In the genomic region with DNA sequence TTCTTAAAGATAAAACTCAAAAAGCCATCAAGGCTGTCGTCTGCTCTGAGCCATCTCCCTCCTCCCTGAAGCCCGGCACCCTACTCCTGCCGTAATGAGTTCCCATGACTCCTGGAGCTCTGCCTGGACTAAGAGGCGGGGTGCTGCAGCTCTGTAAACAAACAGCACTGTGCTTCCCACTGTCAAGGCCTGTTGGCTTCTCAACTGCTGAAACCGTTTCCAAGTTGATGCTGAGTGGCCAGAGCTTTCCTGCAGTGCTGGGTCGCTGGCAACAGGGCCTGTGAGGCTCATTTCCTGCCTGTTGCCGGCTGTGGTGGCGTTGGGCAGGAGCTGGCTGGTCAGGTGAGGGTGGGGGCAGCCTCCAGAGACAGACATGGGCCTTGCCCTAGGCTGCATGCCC, we compare ENCODE assay signal across 9 cellular contexts. TPM values are rescaled to one million over a fixed set of nuclear protein-coding genes. Genes with fewer than 3 reads are reported as not detected.
A peak's percentile ranks its signal among the peaks of the same experiment; 100 is the strongest.
DNase-seq lines count a peak whose midpoint lies in the region; ATAC-seq lines count a peak whose summit lies in the region.
"Had no signal": no experiment of that assay in that cellular context is flagged by ENCODE, and none has a peak within 500 bp of the region (broad histone marks: within the 10 kb centered on the region; RNA-seq: fewer than 3 reads in every experiment).

No MANE protein-coding gene starts in this region.

- peaks cover 0 to 19% (median 7%) of the 10 kb centered on the region in 7 donors for H3K4me1 Mint-ChIP-seq in naive thymus-derived CD4-positive, alpha-beta T cell

- peaks cover 0 to 8% (median 3%) of the 10 kb centered on the region in 5 donors for H3K36me3 Mint-ChIP-seq in naive thymus-derived CD4-positive, alpha-beta T cell

- H3K9me3 Mint-ChIP-seq in naive thymus-derived CD4-positive, alpha-beta T cell, result no peaks in the 10 kb centered on the region
- H3K9me3 Mint-ChIP-seq: naive B cell had no signal

- intact Hi-C loops in naive thymus-derived CD4-positive, alpha-beta T cell (cut with micrococcal nuclease), result loop anchor here (10.0 kb wide), 2 partner anchors 60 to 210 kb away; partner anchors contain the start of gene ELL (in 1 of the 2)

- H3K36me3 ChIP-seq in naive thymus-derived CD4-positive, alpha-beta T cell (ENCODE audit: control insufficient read depth in 2 of 3, insufficient read depth in 3 of 3, low read length in 3 of 3), result peaks cover 8 to 56% (median 10%) of the 10 kb centered on the region in 3 experiments

- no peak overlapping the region for H3K4me3 ChIP-seq in naive thymus-derived CD4-positive, alpha-beta T cell (ENCODE audit: low read length)

- POLR2A ChIA-PET in naive thymus-derived CD4-positive, alpha-beta T cell (lab: Charles Lee), result no interaction called here

- H3K9me3 ChIP-seq in naive thymus-derived CD4-positive, alpha-beta T cell (ENCODE audit: control insufficient read depth in 2 of 3, low read length in 3 of 3), result no peaks in the 10 kb centered on the region

- DNase-seq in NCI-H1092 treated with DMSO at 0.1 percent for 48 hours (lab: John Stamatoyannopoulos, UW), result peak; percentile 96
- DNase-seq in amygdala (lab: John Stamatoyannopoulos, UW), result peak in 55 of 56 donors; percentile 10 to 94 (median 73)
- DNase-seq in inferior parietal cortex (ENCODE audit: extremely low spot score), result peak; percentile 79
- DNase-seq in superior temporal gyrus (ENCODE audit: extremely low spot score), result peak; percentile 92
- no peak for DNase-seq in naive thymus-derived CD4-positive, alpha-beta T cell
- DNase-seq in stimulated activated naive CD4-positive, alpha-beta T cell (lab: John Stamatoyannopoulos, UW), result no peak
- DNase-seq in SIG-M5 (lab: John Stamatoyannopoulos, UW), result no peak
- DNase-seq: naive B cell had no signal

- H3K27ac Mint-ChIP-seq in naive thymus-derived CD4-positive, alpha-beta T cell, result peak overlapping the region in 1 of 9 donors; percentile 74

- H3K27me3 ChIP-seq in naive thymus-derived CD4-positive, alpha-beta T cell (ENCODE audit: control insufficient read depth in 2 of 2, insufficient read depth in 2 of 2, low read length in 2 of 2), result no peaks in the 10 kb centered on the region

- no peak for ATAC-seq in naive thymus-derived CD4-positive, alpha-beta T cell
- no peak for ATAC-seq in GM18858 (IDR thresholded peaks at IDR 0.05; ENCODE audit: unreplicated experiment)

- no peak overlapping the region for H3K4me3 Mint-ChIP-seq in naive thymus-derived CD4-positive, alpha-beta T cell

- H3K4me1 ChIP-seq in naive thymus-derived CD4-positive, alpha-beta T cell (ENCODE audit: control insufficient read depth in 2 of 2, insufficient read depth in 2 of 2, low read length in 2 of 2), result peaks cover 0 to 2% of the 10 kb centered on the region in 2 donors

- H3K27me3 Mint-ChIP-seq in naive thymus-derived CD4-positive, alpha-beta T cell, result no peaks in the 10 kb centered on the region
- H3K27me3 Mint-ChIP-seq: naive B cell had no signal

- CTCF ChIA-PET in naive thymus-derived CD4-positive, alpha-beta T cell (lab: Charles Lee), result interaction anchor here (0.5 to 0.6 kb wide), 2 partner anchors 478 to 480 kb away, joined by 3 to 4 read pairs; no protein-coding TSS in a partner anchor

- H3K27ac ChIP-seq in naive thymus-derived CD4-positive, alpha-beta T cell (ENCODE audit: low read depth, low read length), result no peak overlapping the region

RNA-seq across cellular contexts. Expression of gene ISYNA1, which starts 26.7 kb away (rescaled TPM):
- 10 to 100 TPM in 4 of 5 experiments, 1 to 10 TPM in 1; 9.5 to 42.5 (median 42.0) TPM for total RNA-seq in naive thymus-derived CD4-positive, alpha-beta T cell
- 10 to 100 TPM; 21.9 to 29.0 TPM for polyA plus RNA-seq in naive thymus-derived CD4-positive, alpha-beta T cell

RNA-seq across cellular contexts. Expression of gene SSBP4, which starts 45.4 kb away (rescaled TPM):
- 100 to 1,000 TPM in 1 of 5 experiments, 10 to 100 TPM in 4; 27.0 to 185 (median 40.7) TPM for total RNA-seq in naive thymus-derived CD4-positive, alpha-beta T cell
- polyA plus RNA-seq in naive thymus-derived CD4-positive, alpha-beta T cell, result 10 to 100 TPM; 33.5 to 42.8 TPM

RNA-seq across cellular contexts. Expression of gene ELL, which starts 57.2 kb away (rescaled TPM):
- total RNA-seq in naive thymus-derived CD4-positive, alpha-beta T cell, result 10 to 100 TPM; 18.9 to 70.4 (median 25.0) TPM
- polyA plus RNA-seq in naive thymus-derived CD4-positive, alpha-beta T cell, result 10 to 100 TPM in 1 of 2 donors, 1 to 10 TPM in 1; 8.9 to 12.6 TPM

Comparison
In these comparisons a context has a peak if more than half of its experiments do, and no peak if none do; other contexts are left out.
1. DNase-seq: peak in NCI-H1092 treated with DMSO at 0.1 percent for 48 hours (single experiment), amygdala (55 of 56), inferior parietal cortex (single experiment) and superior temporal gyrus (single experiment); none in naive thymus-derived CD4-positive, alpha-beta T cell (0 of 9), stimulated activated naive CD4-positive, alpha-beta T cell (0 of 6) and SIG-M5 (single experiment).